In genomic region chr12:15741082-15741481, GRCh38 we compare ENCODE assay signal across 29 cellular contexts.
"Had no signal": no experiment of that assay in that cellular context is flagged by ENCODE, and none has a peak within 500 bp of the region (broad histone marks: within the 10 kb centered on the region; RNA-seq: fewer than 3 reads in every experiment).

No MANE protein-coding gene starts in this region.

- ATAC-seq: activated CD4-positive, CD25-positive, alpha-beta regulatory T cell treated with anti-CD3 and anti-CD28 coated beads, Interleukin-2, amount 50 U/mL, for 24 hours; activated CD8-positive, alpha-beta T cell treated with anti-CD3 and anti-CD28 coated beads for 36 hours; activated T-cell treated with anti-CD3 and anti-CD28 coated beads, Interleukin-2, amount 50 U/mL, for 72 hours; Panc1 had no signal

- H3K4me3 ChIP-seq: adrenal gland, breast epithelium, colonic mucosa, SJCRH30 had no signal

- DNase-seq: activated CD4-positive, alpha-beta T cell treated with anti-CD3 and anti-CD28 coated beads for 4 hours; activated CD8-positive, alpha-beta memory T cell treated with anti-CD3 and anti-CD28 coated beads, Interleukin-2, amount 50 U/mL, for 4 hours; activated CD8-positive, alpha-beta T cell treated with anti-CD3 and anti-CD28 coated beads for 36 hours; activated naive CD4-positive, alpha-beta T cell treated with anti-CD3 and anti-CD28 coated beads, Interleukin-2, amount 50 U/mL, for 16 hours; activated naive CD8-positive, alpha-beta T cell treated with anti-CD3 and anti-CD28 coated beads, Interleukin-2, amount 10 ng/mL, durations not matched to agents 7 days and 5 days; activated T-cell treated with anti-CD3 and anti-CD28 coated beads, Interleukin-2, amount 50 U/mL, for 72 hours; adrenal gland; anterior cingulate cortex; caudate nucleus; colonic mucosa; NCI-H1105 treated with DMSO at 0.1 percent for 48 hours; NCI-H1436 treated with DMSO at 0.1 percent for 48 hours; NCI-H187; NCI-H2081 treated with DMSO at 0.1 percent for 48 hours; NCI-H2171; NCI-H2227 treated with DMSO at 0.1 percent for 48 hours; NCI-H446 treated with DMSO at 0.1 percent for 48 hours; NCI-H526 treated with DMSO at 0.1 percent for 48 hours; NCI-H82; NK-92 treated with Interleukin-12 subunit alpha and Interleukin-12 subunit beta, amount 100 ng/mL, for 24 hours; OCI-M1; Right ventricle myocardium superior; SJCRH30; SK-N-SH; T-helper 1 cell had no signal

- H3K27ac ChIP-seq: adrenal gland, breast epithelium, colonic mucosa, RWPE1, SJCRH30 had no signal

- H3K36me3 ChIP-seq: adrenal gland, breast epithelium, colonic mucosa, SJCRH30 had no signal

- H3K27me3 ChIP-seq: adrenal gland, breast epithelium, colonic mucosa, SJCRH30 had no signal

- H3K9me3 ChIP-seq: adrenal gland, breast epithelium, colonic mucosa, SK-N-SH had no signal
